ENCODE assay signal across 30 cellular contexts in genomic region chr11:35340715-35341114, GRCh38.
DNase-seq lines count a peak whose midpoint lies in the region; ATAC-seq and TF ChIP-seq lines count a peak whose summit lies in the region.
"Had no signal": no experiment of that assay in that cellular context is flagged by ENCODE, and none has a peak within 500 bp of the region (broad histone marks: within the 10 kb centered on the region; RNA-seq: fewer than 3 reads in every experiment).

No MANE protein-coding gene starts in this region.

- H3K27me3 ChIP-seq in heart left ventricle, result no peaks in the 10 kb centered on the region
- H3K27me3 ChIP-seq in liver (ENCODE audit: control insufficient read depth in 4 of 4, insufficient read depth in 4 of 4, low read length in 3 of 4), result no peaks in the 10 kb centered on the region

- peaks cover 0 to 7% (median 0%) of the 10 kb centered on the region in 12 donors for H3K9me3 ChIP-seq in heart left ventricle
- H3K9me3 ChIP-seq in liver (ENCODE audit: control insufficient read depth in 4 of 4, low read length in 3 of 4), result no peaks in the 10 kb centered on the region
- H3K9me3 ChIP-seq: Caco-2 had no signal

- H3K36me3 Mint-ChIP-seq in natural killer cell, result no peaks in the 10 kb centered on the region
- H3K36me3 Mint-ChIP-seq: CD8-positive, alpha-beta T cell had no signal

- peak; percentile 60 for ATAC-seq in Right ventricle myocardium inferior
- peak in 2 of 4 donors; percentile 14 to 74 for ATAC-seq in heart left ventricle
- ATAC-seq in natural killer cell, result no peak
- no peak for ATAC-seq in GM21381 (IDR thresholded peaks at IDR 0.05; ENCODE audit: unreplicated experiment)
- ATAC-seq in GM21447 (IDR thresholded peaks at IDR 0.05; ENCODE audit: unreplicated experiment), result no peak
- ATAC-seq: CD8-positive, alpha-beta T cell; GM12878 had no signal

- H3K4me1 ChIP-seq in heart left ventricle (peaks cover 0 to 38% (median 10%) of the 10 kb centered on the region in 12 donors), liver (ENCODE audit: control insufficient read depth in 4 of 4, insufficient read depth in 4 of 4, low read length in 3 of 4) (peaks cover 0 to 12% (median 10%) of the 10 kb centered on the region in 4 donors)
- H3K4me1 ChIP-seq: Caco-2 had no signal

- no peak for TF ChIP-seq POLR2A in heart left ventricle (IDR thresholded peaks at IDR 0.05)

- no peak for TF ChIP-seq RAD21 in liver (IDR thresholded peaks at IDR 0.05)

- H3K27me3 Mint-ChIP-seq in natural killer cell (ENCODE audit: low read depth in 2 of 2), result no peaks in the 10 kb centered on the region
- H3K27me3 Mint-ChIP-seq: B cell, IgD-negative memory B cell had no signal

- DNase-seq in Right ventricle myocardium inferior (ENCODE audit: missing footprints) (no peak), cardiac septum (ENCODE audit: low spot score) (no peak), heart left ventricle (peak in 3 of 5 donors; percentile 37 to 60 (median 42)), natural killer cell (no peak), NCI-H2227 treated with DMSO at 0.1 percent for 48 hours (lab: John Stamatoyannopoulos, UW) (no peak)
- DNase-seq: Caco-2; CD8-positive, alpha-beta T cell; DMS 273 treated with DMSO at 0.1 percent for 48 hours; DMS79; EL; GDM1; GM23248; H7; MM.1S; NCI-H2029; NCI-H446 treated with DMSO at 0.1 percent for 48 hours; NCI-H526; NCI-H82; NK-92 treated with Interleukin-12 subunit alpha and Interleukin-12 subunit beta, amount 100 ng/mL, for 24 hours; PC-9; RPMI8226; SHP77 treated with DMSO at 0.1 percent for 48 hours had no signal

- WGBS in heart left ventricle, 4 donors, result 74 to 83% (median 79%) methylated on average over 2 of the region's 2 CpGs
- 50% methylated on average over 2 of the region's 2 CpGs for WGBS in liver

- peaks cover 14 to 25% of the 10 kb centered on the region in 2 donors for H3K4me1 Mint-ChIP-seq in natural killer cell

- H3K27ac ChIP-seq in heart left ventricle (peak overlapping the region in 7 of 12 donors; percentile 38 to 76 (median 63)), liver (ENCODE audit: low read depth in 1 of 2, low read length in 2 of 2) (no peak overlapping the region)
- H3K27ac ChIP-seq: 22Rv1, GM23248, KMS-11, PC-9 had no signal

- H3K36me3 ChIP-seq in heart left ventricle (no peaks in the 10 kb centered on the region), liver (ENCODE audit: control insufficient read depth in 4 of 4, insufficient read depth in 3 of 4, low read depth in 1 of 4, low read length in 3 of 4) (no peaks in the 10 kb centered on the region)

- intact Hi-C loops in Right ventricle myocardium inferior (cut with DNase I), result no loop called here
- intact Hi-C loops in cardiac septum (cut with DNase I), result no loop called here
- intact Hi-C loops in heart left ventricle (cut with DNase I), result no loop called here
- intact Hi-C loops in natural killer cell (cut with micrococcal nuclease), result no loop called here

- TF ChIP-seq CTCF in heart left ventricle (IDR thresholded peaks at IDR 0.05), result no peak
- TF ChIP-seq CTCF in liver (IDR thresholded peaks at IDR 0.05; ENCODE audit: low read depth, low read length, missing input control), result no peak
- TF ChIP-seq CTCF in natural killer cell (IDR thresholded peaks at IDR 0.05), result no peak

- H3K9me3 Mint-ChIP-seq in natural killer cell, result no peaks in the 10 kb centered on the region

- no peak overlapping the region for H3K27ac Mint-ChIP-seq in natural killer cell
- H3K27ac Mint-ChIP-seq: B cell; CD8-positive, alpha-beta T cell; IgD-negative memory B cell had no signal

- no peak overlapping the region for H3K4me3 ChIP-seq in heart left ventricle
- no peak overlapping the region for H3K4me3 ChIP-seq in liver (ENCODE audit: low read depth in 1 of 3, low read length in 3 of 3)
- H3K4me3 ChIP-seq: GM12878, GM23248, PC-9 had no signal

- H3K9ac ChIP-seq in liver (ENCODE audit: low read depth in 1 of 2, low read length in 2 of 2), result no peak overlapping the region
- H3K9ac ChIP-seq: GM23248, KMS-11 had no signal

- H3K4me3 Mint-ChIP-seq in natural killer cell, result no peak overlapping the region
- H3K4me3 Mint-ChIP-seq: B cell; CD8-positive, alpha-beta T cell; IgD-negative memory B cell had no signal

TF ChIP-seq in liver, 16 proteins besides CTCF, POLR2A, EP300 and RAD21:
- TF ChIP-seq NR2F2 (IDR thresholded peaks at IDR 0.05) (peak; percentile 48), RXRA (IDR thresholded peaks at IDR 0.05) (no peak)
TF ChIP-seq in liver: peak in this region for 1.

Comparison
In these comparisons a context has a peak if more than half of its experiments do, and no peak if none do; other contexts are left out.
1. DNase-seq: peak in heart left ventricle (3 of 5); none in Right ventricle myocardium inferior (single experiment), cardiac septum (single experiment), natural killer cell (single experiment) and NCI-H2227 treated with DMSO at 0.1 percent for 48 hours (single experiment).
2. H3K27ac ChIP-seq: peak in heart left ventricle (7 of 12); none in liver (0 of 2).